In the genomic region with DNA sequence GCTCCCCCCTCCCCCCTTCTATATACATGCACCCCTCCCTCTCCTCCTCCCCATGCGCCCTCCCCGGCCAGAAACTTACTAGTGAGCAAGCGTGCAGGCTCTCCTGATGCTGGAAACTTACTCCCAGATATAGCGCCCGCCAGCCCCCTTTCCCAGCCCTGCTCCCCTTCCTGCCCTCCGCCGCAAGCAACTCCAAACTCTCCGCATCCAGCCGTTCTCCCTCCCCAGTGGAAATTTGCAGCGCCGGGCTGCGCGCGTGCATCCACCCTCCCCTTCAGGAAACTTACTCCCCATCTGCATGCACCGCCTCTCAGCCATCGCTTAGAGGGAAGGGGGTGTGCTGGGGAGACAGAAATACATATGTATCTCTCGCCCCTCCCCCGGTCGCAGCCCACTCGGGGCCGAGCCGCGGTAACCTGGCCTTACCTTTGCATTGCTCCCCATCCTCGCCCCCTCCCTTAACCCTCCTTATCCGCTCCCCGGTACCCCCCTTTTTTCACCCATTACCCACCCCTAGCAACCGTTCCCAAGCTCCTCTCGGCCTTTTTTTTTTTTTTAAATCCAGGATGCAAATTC, we compare ENCODE assay signal across 8 cellular contexts. TPM values are rescaled to one million over a fixed set of nuclear protein-coding genes. Genes with fewer than 3 reads are reported as not detected.
A peak's percentile ranks its signal among the peaks of the same experiment; 100 is the strongest.
DNase-seq lines count a peak whose midpoint lies in the region; ATAC-seq and TF ChIP-seq lines count a peak whose summit lies in the region.

A gene with protein sequence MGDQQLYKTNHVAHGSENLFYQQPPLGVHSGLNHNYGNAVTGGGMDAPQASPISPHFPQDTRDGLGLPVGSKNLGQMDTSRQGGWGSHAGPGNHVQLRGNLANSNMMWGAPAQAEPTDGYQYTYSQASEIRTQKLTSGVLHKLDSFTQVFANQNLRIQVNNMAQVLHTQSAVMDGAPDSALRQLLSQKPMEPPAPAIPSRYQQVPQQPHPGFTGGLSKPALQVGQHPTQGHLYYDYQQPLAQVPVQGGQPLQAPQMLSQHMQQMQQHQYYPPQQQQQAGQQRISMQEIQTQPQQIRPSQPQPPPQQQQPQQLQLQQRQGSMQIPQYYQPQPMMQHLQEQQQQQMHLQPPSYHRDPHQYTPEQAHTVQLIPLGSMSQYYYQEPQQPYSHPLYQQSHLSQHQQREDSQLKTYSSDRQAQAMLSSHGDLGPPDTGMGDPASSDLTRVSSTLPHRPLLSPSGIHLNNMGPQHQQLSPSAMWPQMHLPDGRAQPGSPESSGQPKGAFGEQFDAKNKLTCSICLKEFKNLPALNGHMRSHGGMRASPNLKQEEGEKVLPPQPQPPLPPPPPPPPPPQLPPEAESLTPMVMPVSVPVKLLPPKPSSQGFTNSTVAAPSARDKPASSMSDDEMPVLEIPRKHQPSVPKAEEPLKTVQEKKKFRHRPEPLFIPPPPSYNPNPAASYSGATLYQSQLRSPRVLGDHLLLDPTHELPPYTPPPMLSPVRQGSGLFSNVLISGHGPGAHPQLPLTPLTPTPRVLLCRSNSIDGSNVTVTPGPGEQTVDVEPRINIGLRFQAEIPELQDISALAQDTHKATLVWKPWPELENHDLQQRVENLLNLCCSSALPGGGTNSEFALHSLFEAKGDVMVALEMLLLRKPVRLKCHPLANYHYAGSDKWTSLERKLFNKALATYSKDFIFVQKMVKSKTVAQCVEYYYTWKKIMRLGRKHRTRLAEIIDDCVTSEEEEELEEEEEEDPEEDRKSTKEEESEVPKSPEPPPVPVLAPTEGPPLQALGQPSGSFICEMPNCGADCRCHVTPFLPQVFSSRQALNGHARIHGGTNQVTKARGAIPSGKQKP (N-terminal part only) (minus strand): TSS at position 332 of the 576 bp plus-strand sequence. CDS start 182,336 bp downstream, outside the sequence.

- H3K9ac ChIP-seq in endocrine pancreas (ENCODE audit: control insufficient read depth, insufficient read depth, low read length) (peak within 1 kb of the TSS; percentile 62), mesenchymal stem cell (ENCODE audit: low read length) (peak within 1 kb of the TSS; percentile 90)

- H3K4me2 ChIP-seq in mesenchymal stem cell (ENCODE audit: low read length, poor library complexity, severe bottlenecking): peak within 1 kb of the TSS; percentile 74

- peak within 1 kb of the TSS; percentile 98 for H3K27ac ChIP-seq in HL-60 (replicated peaks)
- peak within 1 kb of the TSS; percentile 93 for H3K27ac ChIP-seq in mesenchymal stem cell (ENCODE audit: low read length, poor library complexity, severe bottlenecking)

- peak within 1 kb of the TSS; percentile 57 to 96 for H2BK12ac ChIP-seq in mesenchymal stem cell (ENCODE audit: low read length in 2 of 2)

- H3K4ac ChIP-seq in mesenchymal stem cell (ENCODE audit: low read depth in 1 of 2, low read length in 2 of 2): peak within 1 kb of the TSS; percentile 100

- peaks cover 30% of the 10 kb centered on the region for H3K36me3 Mint-ChIP-seq in activated CD4-positive, alpha-beta memory T cell treated with anti-CD3 and anti-CD28 coated beads, Interleukin-2, amount 10 ng/mL, durations not matched to agents 7 days and 5 days (ENCODE audit: low read depth)

- H2BK5ac ChIP-seq in mesenchymal stem cell (ENCODE audit: low read depth, low read length, poor library complexity, severe bottlenecking): peak within 1 kb of the TSS; percentile 88

- POLR2A ChIA-PET in activated CD4-positive, alpha-beta memory T cell treated with anti-CD3 and anti-CD28 coated beads, Interleukin-2, amount 10 ng/mL, durations not matched to agents 7 days and 5 days (lab: Charles Lee): interaction anchor here (0.5 to 3.7 kb wide), 19 partner anchors 10 to 234 kb away, joined by 3 to 52 read pairs (median 5); a partner anchor contains a TSS

- TF ChIP-seq CTCF in HL-60 (IDR thresholded peaks at IDR 0.05; ENCODE audit: insufficient read depth, low read length): no peak

- H2AK5ac ChIP-seq in mesenchymal stem cell (ENCODE audit: low read length, severe bottlenecking): peak within 1 kb of the TSS; percentile 73

- H3K4me3 ChIP-seq in HL-60 (replicated peaks; ENCODE audit: insufficient read depth, low read length) (peak within 1 kb of the TSS; percentile 70), endocrine pancreas (ENCODE audit: control insufficient read depth, insufficient read depth, low read length) (peak within 1 kb of the TSS; percentile 71), mesenchymal stem cell (ENCODE audit: insufficient read depth in 1 of 2, low read depth in 1 of 2, low read length in 2 of 2) (peak within 1 kb of the TSS; percentile 92 to 93)

- no peaks in the 10 kb centered on the region for H3K27me3 ChIP-seq in HL-60 (ENCODE audit: insufficient read depth, poor library complexity, severe bottlenecking)
- no peaks in the 10 kb centered on the region for H3K27me3 ChIP-seq in endocrine pancreas (ENCODE audit: control insufficient read depth, insufficient read depth, low read length)
- no peaks in the 10 kb centered on the region for H3K27me3 ChIP-seq in mesenchymal stem cell (ENCODE audit: control insufficient read depth in 1 of 2, insufficient read depth in 1 of 2, low read length in 2 of 2)

- H3K79me1 ChIP-seq in mesenchymal stem cell (replicated peaks; ENCODE audit: low read length, poor library complexity, severe bottlenecking): peaks cover 5% of the 10 kb centered on the region

- DNase-seq in EL: peak; percentile 85
- DNase-seq in HL-60 (ENCODE audit: low read depth in 1 of 2, low spot score in 1 of 2): peak; percentile 77 to 87
- peak; percentile 81 for DNase-seq in NCI-H748 treated with DMSO at 0.1 percent for 48 hours (lab: John Stamatoyannopoulos, UW)
- peak; percentile 63 for DNase-seq in activated CD4-positive, alpha-beta memory T cell treated with anti-CD3 and anti-CD28 coated beads, Interleukin-2, amount 10 ng/mL, durations not matched to agents 7 days and 5 days
- DNase-seq in mesenchymal stem cell: peak; percentile 90
- peak; percentile 54 for DNase-seq in stimulated activated naive CD4-positive, alpha-beta T cell treated with Interleukin-2 at 50 U/mL for 16 hours (lab: John Stamatoyannopoulos, UW)

- CTCF ChIA-PET in activated CD4-positive, alpha-beta memory T cell treated with anti-CD3 and anti-CD28 coated beads, Interleukin-2, amount 10 ng/mL, durations not matched to agents 7 days and 5 days (lab: Charles Lee): interaction anchor here (0.8 to 3.2 kb wide), 5 partner anchors 10 to 116 kb away, joined by 3 to 21 read pairs (median 7); no protein-coding TSS in a partner anchor

- peak within 1 kb of the TSS; percentile 100 for H4K91ac ChIP-seq in mesenchymal stem cell (ENCODE audit: low read length)

- peaks cover 3% of the 10 kb centered on the region for H3K27me3 Mint-ChIP-seq in activated CD4-positive, alpha-beta memory T cell treated with anti-CD3 and anti-CD28 coated beads, Interleukin-2, amount 10 ng/mL, durations not matched to agents 7 days and 5 days

- peak within 1 kb of the TSS; percentile 81 for H2AFZ ChIP-seq in mesenchymal stem cell (ENCODE audit: low read depth, low read length)

- H3K9me3 ChIP-seq in endocrine pancreas (ENCODE audit: control insufficient read depth, low read length) (no peaks in the 10 kb centered on the region), mesenchymal stem cell (ENCODE audit: control insufficient read depth, low read length) (no peaks in the 10 kb centered on the region)

- peak within 1 kb of the TSS; percentile 94 to 100 for H3K14ac ChIP-seq in mesenchymal stem cell (ENCODE audit: low read length in 2 of 2)

- no peaks in the 10 kb centered on the region for H3K4me1 ChIP-seq in endocrine pancreas (ENCODE audit: control insufficient read depth, insufficient read depth, low read length)
- H3K4me1 ChIP-seq in mesenchymal stem cell (ENCODE audit: control insufficient read depth, insufficient read depth, low read depth, low read length): peaks cover 5% of the 10 kb centered on the region

- H3K18ac ChIP-seq in mesenchymal stem cell (ENCODE audit: low read depth in 1 of 2, low read length in 2 of 2): peak within 1 kb of the TSS; percentile 100

- peaks cover 44% of the 10 kb centered on the region for H3K4me1 Mint-ChIP-seq in activated CD4-positive, alpha-beta memory T cell treated with anti-CD3 and anti-CD28 coated beads, Interleukin-2, amount 10 ng/mL, durations not matched to agents 7 days and 5 days

- ATAC-seq in GM19452 (IDR thresholded peaks at IDR 0.05; ENCODE audit: unreplicated experiment): no peak

- peak within 1 kb of the TSS; percentile 98 for H4K8ac ChIP-seq in mesenchymal stem cell (ENCODE audit: low read length)

- H3K9me3 Mint-ChIP-seq in activated CD4-positive, alpha-beta memory T cell treated with anti-CD3 and anti-CD28 coated beads, Interleukin-2, amount 10 ng/mL, durations not matched to agents 7 days and 5 days: no peaks in the 10 kb centered on the region

- 2% methylated on average over 23 of the region's 28 CpGs for WGBS in mesenchymal stem cell

- H2BK120ac ChIP-seq in mesenchymal stem cell (ENCODE audit: low read depth, low read length): peak within 1 kb of the TSS; percentile 97

- peak within 1 kb of the TSS; percentile 70 for H3K27ac Mint-ChIP-seq in activated CD4-positive, alpha-beta memory T cell treated with anti-CD3 and anti-CD28 coated beads, Interleukin-2, amount 10 ng/mL, durations not matched to agents 7 days and 5 days

- no peaks in the 10 kb centered on the region for H3K36me3 ChIP-seq in endocrine pancreas (ENCODE audit: control insufficient read depth, insufficient read depth, low read length)
- H3K36me3 ChIP-seq in mesenchymal stem cell (ENCODE audit: control insufficient read depth in 1 of 2, insufficient read depth in 2 of 2, low read depth in 1 of 2, low read length in 2 of 2): no peaks in the 10 kb centered on the region

- peak within 1 kb of the TSS; percentile 97 for H2BK15ac ChIP-seq in mesenchymal stem cell (ENCODE audit: low read depth, poor library complexity, severe bottlenecking)

- H3K23ac ChIP-seq in mesenchymal stem cell (ENCODE audit: low read length in 2 of 2): peak within 1 kb of the TSS; percentile 98 to 100

- H3K4me3 Mint-ChIP-seq in activated CD4-positive, alpha-beta memory T cell treated with anti-CD3 and anti-CD28 coated beads, Interleukin-2, amount 10 ng/mL, durations not matched to agents 7 days and 5 days: peak within 1 kb of the TSS; percentile 87

RNA-seq across cellular contexts. Expression of the gene that starts here (rescaled TPM):
- 10 to 100 TPM; 17.4 to 18.2 TPM for total RNA-seq in activated CD4-positive, alpha-beta memory T cell treated with anti-CD3 and anti-CD28 coated beads, Interleukin-2, amount 10 ng/mL, durations not matched to agents 7 days and 5 days
- polyA plus RNA-seq in mesenchymal stem cell (2013, experiment 1 of 2): 8.3 TPM
- 7.9 TPM for polyA plus RNA-seq in mesenchymal stem cell (2013, experiment 2 of 2)
